8 cellular contexts compared by ENCODE assay signal in the genomic region with DNA sequence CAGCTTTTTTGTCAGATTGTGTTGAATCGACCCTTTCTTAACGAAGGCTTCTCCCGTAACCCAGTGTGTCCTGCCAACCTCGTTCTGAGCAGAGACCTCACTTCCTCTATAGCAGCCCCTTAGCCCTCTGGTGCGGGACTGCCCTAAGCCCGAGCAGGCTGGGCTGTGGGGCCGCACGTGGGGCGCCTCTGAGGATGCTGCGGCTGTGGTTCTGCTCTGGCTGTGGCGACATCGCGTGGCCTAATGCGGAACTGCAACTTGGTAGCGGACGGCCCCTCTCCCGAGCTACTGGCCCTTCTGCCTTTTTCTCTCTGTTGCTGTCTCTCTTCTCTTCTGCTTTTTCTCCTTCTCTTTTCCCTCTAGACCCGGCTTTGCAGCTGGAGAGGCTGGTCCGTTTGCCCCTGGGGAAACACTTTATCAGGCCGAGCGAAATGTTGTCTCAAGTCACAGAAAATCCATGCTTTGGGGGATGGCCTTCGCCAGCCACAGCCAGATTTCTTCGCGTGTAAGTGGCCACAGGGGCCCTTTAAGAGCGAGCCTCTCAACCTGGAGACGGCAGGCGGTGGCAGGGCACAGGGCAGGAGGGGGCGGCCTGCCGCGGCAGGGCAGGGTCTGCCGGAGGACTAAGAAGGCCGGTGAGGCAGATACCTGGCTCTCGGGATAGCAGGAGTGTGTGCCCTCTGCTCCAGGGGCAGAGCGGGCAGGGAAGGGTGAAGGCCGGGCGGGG. TPM values are rescaled to one million over a fixed set of nuclear protein-coding genes. Genes with fewer than 3 reads are reported as not detected.
DNase-seq lines count a peak whose midpoint lies in the region; ATAC-seq, FAIRE-seq and TF ChIP-seq lines count a peak whose summit lies in the region.

No MANE protein-coding gene starts in this region.

- H2AFZ ChIP-seq in K562 (ENCODE audit: low read depth, low read length) (peak overlapping the region; percentile 56; the same call in 1 of the 2 replicates), smooth muscle cell (ENCODE audit: low read depth) (no peak overlapping the region)

- H4K20me1 ChIP-seq in K562 (replicated peaks; ENCODE audit: control insufficient read depth, insufficient read depth, low read length) (peaks cover 8% of the 10 kb centered on the region; the same call in 1 of the 2 replicates), smooth muscle cell (ENCODE audit: low read depth) (no peaks in the 10 kb centered on the region)

- in situ Hi-C loops in K562 (cut with MboI), result no loop called here

- H3K4me2 ChIP-seq in K562 (ENCODE audit: insufficient read depth, low read length) (no peak overlapping the region; the same call in 1 of the 2 replicates), smooth muscle cell (peak overlapping the region; percentile 62)

- peaks cover 0 to 8% of the 10 kb centered on the region in 2 experiments; a peak in 3 of 5 replicates for H3K4me1 ChIP-seq in K562 (replicated peaks in 1 of 2; ENCODE audit: control insufficient read depth in 2 of 2, insufficient read depth in 2 of 2, low read length in 2 of 2)
- peaks cover 2% of the 10 kb centered on the region for H3K4me1 ChIP-seq in iPS DF 6.9 (ENCODE audit: control insufficient read depth, insufficient read depth, low read length)
- H3K4me1 ChIP-seq in smooth muscle cell (ENCODE audit: low read depth), result peaks cover 3% of the 10 kb centered on the region

- POLR2A ChIA-PET in K562 (lab: Yijun Ruan, JAX), result interaction anchor here (0.6 to 1.6 kb wide), 4 partner anchors 11 to 79 kb away, joined by 3 to 5 read pairs (median 4); no protein-coding TSS in a partner anchor

- TF ChIP-seq RAD21 in K562 (CRISPR knock-in tag; conservative IDR thresholded peaks at IDR 0.05 in 1 of 2, IDR thresholded peaks at IDR 0.05 in 1 of 2), result peak; percentile 77 to 86

- H3K79me2 ChIP-seq in K562 (ENCODE audit: control insufficient read depth, insufficient read depth, low read length), result no peaks in the 10 kb centered on the region
- no peaks in the 10 kb centered on the region for H3K79me2 ChIP-seq in smooth muscle cell (ENCODE audit: low read depth)

- peak; percentile 85 for FAIRE-seq in K562 (lab: Jason Lieb, UNC)

- peaks cover 9 to 61% of the 10 kb centered on the region in 2 experiments; a peak in 4 of 5 replicates for H3K27me3 ChIP-seq in K562 (ENCODE audit: control insufficient read depth in 2 of 2, insufficient read depth in 2 of 2, low read length in 2 of 2)
- no peaks in the 10 kb centered on the region for H3K27me3 ChIP-seq in iPS DF 6.9 (ENCODE audit: control insufficient read depth, insufficient read depth, low read length)
- H3K27me3 ChIP-seq in smooth muscle cell (ENCODE audit: low read depth), result no peaks in the 10 kb centered on the region

- H3K36me3 ChIP-seq in K562 (ENCODE audit: control insufficient read depth, insufficient read depth, low read length), result no peaks in the 10 kb centered on the region
- no peaks in the 10 kb centered on the region for H3K36me3 ChIP-seq in iPS DF 6.9 (ENCODE audit: control insufficient read depth, insufficient read depth, low read length)
- no peaks in the 10 kb centered on the region for H3K36me3 ChIP-seq in smooth muscle cell (ENCODE audit: low read depth)

- no peak for TF ChIP-seq POLR2A in K562 (conservative IDR thresholded peaks at IDR 0.05)

- H3F3A ChIP-seq in smooth muscle cell (ENCODE audit: low read depth), result no peaks in the 10 kb centered on the region

- H3K4me3 ChIP-seq in AG10803 (ENCODE audit: low read length) (no peak overlapping the region), K562 (no peak overlapping the region), iPS DF 6.9 (ENCODE audit: low read length) (no peak overlapping the region), smooth muscle cell (no peak overlapping the region)

- no peak overlapping the region for H3K9ac ChIP-seq in K562 (ENCODE audit: insufficient read depth in 1 of 2, low read depth in 2 of 2, low read length in 2 of 2)
- no peak overlapping the region for H3K9ac ChIP-seq in smooth muscle cell (ENCODE audit: low read depth)

- intact Hi-C loops in K562 (cut with micrococcal nuclease), result loop anchor here (2.0 to 10.0 kb wide), 2 partner anchors 90 to 336 kb away; no protein-coding TSS in a partner anchor

- DNase-seq in AG10803 (ENCODE audit: low read depth) (peak; percentile 58), MV-4-11 (lab: John Stamatoyannopoulos, UW) (peak; percentile 83), UCSD-AML1 (lab: John Stamatoyannopoulos, UW; ENCODE audit: unreplicated experiment) (peak; percentile 85), K562 (ENCODE audit: extremely low read depth in 1 of 4, low spot score in 3 of 4) (peak; percentile 81 to 91 (median 86)), iPS DF 6.9 (ENCODE audit: low read depth, low spot score) (peak; percentile 80), smooth muscle cell (lab: John Stamatoyannopoulos, UW; ENCODE audit: unreplicated experiment) (peak; percentile 78)

- peak; percentile 91 for TF ChIP-seq CTCF in AG10803 (conservative IDR thresholded peaks at IDR 0.05; ENCODE audit: low read length)
- TF ChIP-seq CTCF in K562 (IDR thresholded peaks at IDR 0.05 in 2 of 3, conservative IDR thresholded peaks at IDR 0.05 in 1 of 3; ENCODE audit: insufficient read depth in 2 of 3, low read depth in 1 of 3, low read length in 3 of 3), result peak; percentile 87 to 90 (median 88)
- peak; percentile 94 for TF ChIP-seq CTCF in smooth muscle cell (IDR thresholded peaks at IDR 0.05; ENCODE audit: borderline replicate concordance, insufficient read depth, poor library complexity, severe bottlenecking)

- no peaks in the 10 kb centered on the region for H3K9me1 ChIP-seq in K562 (ENCODE audit: control insufficient read depth, insufficient read depth, low read length)

- CTCF ChIA-PET in K562 (lab: Yijun Ruan, JAX; ENCODE audit: low intra/inter-chr PET ratio), result interaction anchor here (0.6 to 0.7 kb wide), 3 partner anchors 335 to 352 kb away, joined by 3 to 8 read pairs (median 4); no protein-coding TSS in a partner anchor

- no peak for TF ChIP-seq EP300 in K562 (IDR thresholded peaks at IDR 0.05; ENCODE audit: low read length)

- 8% methylated on average over 34 of the region's 36 CpGs for WGBS in K562 (ENCODE audit: insufficient coverage, low coverage, missing lambda C conversion rate)
- no CpG with 5 or more reads among the region's 36 CpGs for WGBS in iPS DF 6.9 (ENCODE audit: insufficient coverage, insufficient read length)
- 25% methylated on average over 36 of the region's 36 CpGs for WGBS in smooth muscle cell (ENCODE audit: low lambda C conversion rate)

- no peaks in the 10 kb centered on the region for H3K9me3 ChIP-seq in K562 (replicated peaks; ENCODE audit: control insufficient read depth, insufficient read depth, low read depth, low read length)
- H3K9me3 ChIP-seq in iPS DF 6.9 (ENCODE audit: control insufficient read depth, insufficient read depth, low read length), result no peaks in the 10 kb centered on the region
- H3K9me3 ChIP-seq in smooth muscle cell (replicated peaks; ENCODE audit: low read depth), result no peaks in the 10 kb centered on the region

- ATAC-seq in GM19025 (IDR thresholded peaks at IDR 0.05; ENCODE audit: low read depth, unreplicated experiment) (peak; percentile 44), K562 (peak; percentile 96), GM21529 (IDR thresholded peaks at IDR 0.05; ENCODE audit: unreplicated experiment) (no peak)

- BruUV-seq in K562 (replicated peaks; lab: Mats Ljungman, UMichigan), result no TSS peak

- H3K27ac ChIP-seq in K562 (ENCODE audit: extremely low read depth, low read depth, low read length), result no peak overlapping the region
- H3K27ac ChIP-seq in iPS DF 6.9 (ENCODE audit: low read length), result no peak overlapping the region
- H3K27ac ChIP-seq in smooth muscle cell (ENCODE audit: low read depth), result no peak overlapping the region

RNA-seq across cellular contexts. Expression of gene KIF23, which starts 19.4 kb away (rescaled TPM):
- 60.1 and 168 TPM in 2 replicates for total RNA-seq in K562 (2011; cell fraction: chromatin; rRNA removed; ENCODE audit: low replicate concordance)
- 19.8 and 33.3 TPM in 2 replicates for total RNA-seq in K562 (2011; cell fraction: nucleolus; rRNA removed)
- total RNA-seq in K562 (2011; cell fraction: nucleoplasm; rRNA removed), result 58.6 and 62.3 TPM in 2 replicates
- 39.3 and 39.8 TPM in 2 replicates for total RNA-seq in K562 (2014; rRNA removed)
- 58.2 and 63.5 TPM in 2 replicates for total RNA-seq in K562 (2014; rRNA removed; fragmentation: Illumina TruSeq; extraction: Trizol)
- total RNA-seq in K562 (2015; rRNA removed; fragmentation: Illumina TruSeq; extraction: Trizol), result 52.2 and 55.4 TPM in 2 replicates
- 37.9 and 41.9 TPM in 2 replicates for total RNA-seq in K562 (2021)
- 35.0 and 36.6 TPM in 2 replicates for polyA plus RNA-seq in K562 (2011; rRNA removed)
- 6.5 and 16.8 TPM in 2 replicates for polyA plus RNA-seq in K562 (2011; cell fraction: cytosol; rRNA removed)
- polyA plus RNA-seq in K562 (2011; cell fraction: nucleus; rRNA removed), result 98.6 and 163 TPM in 2 replicates
- polyA plus RNA-seq in K562 (2012), result 25.8 and 35.5 TPM in 2 replicates
- 45.4 and 51.0 TPM in 2 replicates for polyA plus RNA-seq in K562 (2014; fragmentation: Illumina TruSeq; extraction: Trizol)
- polyA plus RNA-seq in K562 (2014; fragmentation: Nextera tagmentation; extraction: Ambion mirVana), result 10 to 100 TPM; 29.4 to 45.7 TPM
- polyA plus RNA-seq in K562 (2014; rRNA removed), result 30.1 and 37.1 TPM in 2 replicates
- 66.2 and 68.8 TPM in 2 replicates for polyA minus RNA-seq in K562 (2011; rRNA and poly(A)+ RNA removed)
- polyA minus RNA-seq in K562 (2011; cell fraction: cytosol; rRNA and poly(A)+ RNA removed), result 20.0 and 25.1 TPM in 2 replicates
- polyA minus RNA-seq in K562 (2011; cell fraction: nucleus; rRNA and poly(A)+ RNA removed), result 34.1 and 63.0 TPM in 2 replicates
- total RNA-seq in smooth muscle cell, result 37.4 and 44.1 TPM in 2 replicates
- 14.3 and 15.0 TPM in 2 replicates for polyA plus RNA-seq in smooth muscle cell

RNA-seq across cellular contexts. Expression of gene RPLP1, which starts 57.9 kb away (rescaled TPM):
- total RNA-seq in K562 (2011; cell fraction: chromatin; rRNA removed; ENCODE audit: low replicate concordance), result 174 and 228 TPM in 2 replicates
- 391 and 425 TPM in 2 replicates for total RNA-seq in K562 (2011; cell fraction: nucleolus; rRNA removed)
- total RNA-seq in K562 (2011; cell fraction: nucleoplasm; rRNA removed), result 447 and 925 TPM in 2 replicates
- total RNA-seq in K562 (2014; rRNA removed) (529 and 1,012 TPM in 2 replicates), K562 (2014; rRNA removed; fragmentation: Illumina TruSeq; extraction: Trizol) (75.0 and 76.3 TPM in 2 replicates), K562 (2015; rRNA removed; fragmentation: Illumina TruSeq; extraction: Trizol) (348 and 354 TPM in 2 replicates), K562 (2021) (2,904 and 3,053 TPM in 2 replicates), smooth muscle cell (321 and 375 TPM in 2 replicates)
- polyA plus RNA-seq in K562 (2011; rRNA removed) (847 and 1,576 TPM in 2 replicates), K562 (2014; fragmentation: Illumina TruSeq; extraction: Trizol) (629 and 1,170 TPM in 2 replicates), K562 (2014; fragmentation: Nextera tagmentation; extraction: Ambion mirVana) (1,000 to 10,000 TPM; 2,333 to 2,378 TPM), K562 (2014; rRNA removed) (1,119 and 1,211 TPM in 2 replicates), smooth muscle cell (1,155 and 1,251 TPM in 2 replicates)
- 1,671 and 2,235 TPM in 2 replicates for polyA plus RNA-seq in K562 (2011; cell fraction: cytosol; rRNA removed)
- 951 and 1,033 TPM in 2 replicates for polyA plus RNA-seq in K562 (2011; cell fraction: nucleus; rRNA removed)
- 3,121 and 3,201 TPM in 2 replicates for polyA plus RNA-seq in K562 (2012)
- polyA minus RNA-seq in K562 (2011; rRNA and poly(A)+ RNA removed), result 279 and 315 TPM in 2 replicates
- 3,516 and 4,843 TPM in 2 replicates for polyA minus RNA-seq in K562 (2011; cell fraction: cytosol; rRNA and poly(A)+ RNA removed)
- 192 and 341 TPM in 2 replicates for polyA minus RNA-seq in K562 (2011; cell fraction: nucleus; rRNA and poly(A)+ RNA removed)
